Comparison of ENCODE assay signal across 16 cellular contexts in genomic region chr7:50147952-50148351, GRCh38. TPM values are rescaled to one million over a fixed set of nuclear protein-coding genes. Genes with fewer than 3 reads are reported as not detected.
DNase-seq lines count a peak whose midpoint lies in the region; ATAC-seq, FAIRE-seq and TF ChIP-seq lines count a peak whose summit lies in the region.
"Had no signal": no experiment of that assay in that cellular context is flagged by ENCODE, and none has a peak within 500 bp of the region (broad histone marks: within the 10 kb centered on the region; RNA-seq: fewer than 3 reads in every experiment).

No MANE protein-coding gene starts in this region.

- no peak overlapping the region for H3K4me3 Mint-ChIP-seq in activated CD8-positive, alpha-beta memory T cell treated with anti-CD3 and anti-CD28 coated beads, Interleukin-2, amount 10 ng/mL, durations not matched to agents 7 days and 5 days

- in situ Hi-C loops in GM12878 (cut with MboI) = no loop called here

- peak overlapping the region; percentile 19 for H2AFZ ChIP-seq in GM12878 (ENCODE audit: control insufficient read depth, low read depth, low read length)

- WGBS in GM12878 (ENCODE audit: insufficient coverage, insufficient replicate concordance, low lambda C conversion rate, missing lambda C conversion rate) = 14% methylated on average over 4 of the region's 4 CpGs

- RAD21 ChIA-PET in GM12878 (lab: Charles Lee; ENCODE audit: unreplicated experiment) = interaction anchor here (0.8 to 10.0 kb wide), 19 partner anchors 9 to 1013 kb away, joined by 3 to 135 read pairs (median 5); no protein-coding TSS in a partner anchor

- H3K4me1 Mint-ChIP-seq in activated CD8-positive, alpha-beta memory T cell treated with anti-CD3 and anti-CD28 coated beads, Interleukin-2, amount 10 ng/mL, durations not matched to agents 7 days and 5 days = peaks cover 33% of the 10 kb centered on the region

- peaks cover 43% of the 10 kb centered on the region for H3K4me1 ChIP-seq in GM12878 (ENCODE audit: control insufficient read depth, insufficient read depth, low read length)

- POLR2A ChIA-PET in GM12878 (lab: Charles Lee) (interaction anchor here (0.8 to 2.7 kb wide), 8 partner anchors 9 to 205 kb away, joined by 3 to 13 read pairs (median 4); no protein-coding TSS in a partner anchor), GM10248 (lab: Yijun Ruan, JAX) (no interaction called here)

- no TSS peak for BruUV-seq in GM12878 (replicated peaks; lab: Mats Ljungman, UMichigan)

- no peak for TF ChIP-seq CTCF in GM12878 (IDR thresholded peaks at IDR 0.05 in 2 of 3, conservative IDR thresholded peaks at IDR 0.05 in 1 of 3; ENCODE audit: control insufficient read depth in 2 of 3, extremely low read depth in 1 of 3, insufficient read depth in 1 of 3, low read depth in 3 of 3, low read length in 3 of 3)
- TF ChIP-seq CTCF in GM10248 (IDR thresholded peaks at IDR 0.05; ENCODE audit: control extremely low read depth, extremely low read depth, low read depth, missing control alignments) = no peak

- no peak for TF ChIP-seq POLR2A in GM12878 (IDR thresholded peaks at IDR 0.05; ENCODE audit: low read depth, low read length)

- no peaks in the 10 kb centered on the region for H3K36me3 ChIP-seq in GM12878 (ENCODE audit: control insufficient read depth in 2 of 2, insufficient read depth in 2 of 2, low read length in 1 of 2)

- H3K4me3 ChIP-seq in GM12878 = no peak overlapping the region
- H3K4me3 ChIP-seq: K562 had no signal

- SMC1A ChIA-PET in GM12878 (lab: Charles Lee; ENCODE audit: uncharacterized antibody, unreplicated experiment) = interaction anchor here (0.7 to 10.7 kb wide), 24 partner anchors 9 to 320 kb away, joined by 3 to 162 read pairs (median 6); partner anchors contain the start of gene IKZF1

- peak overlapping the region; percentile 49 for H3K4me2 ChIP-seq in GM12878 (ENCODE audit: control insufficient read depth, insufficient read depth)

- H3K27me3 Mint-ChIP-seq in activated CD8-positive, alpha-beta memory T cell treated with anti-CD3 and anti-CD28 coated beads, Interleukin-2, amount 10 ng/mL, durations not matched to agents 7 days and 5 days = no peaks in the 10 kb centered on the region

- CTCF ChIA-PET in GM12878 (lab: Yijun Ruan, JAX) (interaction anchor here (0.8 to 12.3 kb wide), 13 partner anchors 8 to 300 kb away, joined by 3 to 183 read pairs (median 7); no protein-coding TSS in a partner anchor), GM10248 (lab: Yijun Ruan, JAX) (interaction anchor here (0.8 to 5.4 kb wide), 7 partner anchors 18 to 272 kb away, joined by 3 to 24 read pairs (median 4); no protein-coding TSS in a partner anchor)
- CTCF ChIA-PET in activated CD8-positive, alpha-beta memory T cell treated with anti-CD3 and anti-CD28 coated beads, Interleukin-2, amount 10 ng/mL, durations not matched to agents 7 days and 5 days (lab: Charles Lee) = interaction anchor here (0.9 to 3.6 kb wide), 5 partner anchors 19 to 300 kb away, joined by 3 to 14 read pairs (median 3); no protein-coding TSS in a partner anchor

- no peak for TF ChIP-seq RAD21 in GM12878 (IDR thresholded peaks at IDR 0.05; ENCODE audit: insufficient read depth, low read depth, low read length)

- no peak for TF ChIP-seq EP300 in GM12878 (IDR thresholded peaks at IDR 0.05; ENCODE audit: borderline replicate concordance in 1 of 2, control insufficient read depth in 1 of 2, low read depth in 2 of 2, low read length in 2 of 2)

- H3K27me3 ChIP-seq in GM12878 (replicated peaks in 1 of 2; ENCODE audit: control insufficient read depth in 2 of 2, insufficient read depth in 2 of 2, low read length in 1 of 2) = no peaks in the 10 kb centered on the region

- no peaks in the 10 kb centered on the region for H3K9me3 ChIP-seq in GM12878 (replicated peaks; ENCODE audit: control insufficient read depth, insufficient read depth, low read length)

- H3K27ac ChIP-seq in GM12878 (ENCODE audit: control insufficient read depth, insufficient read depth) = peak overlapping the region; percentile 59
- H3K27ac ChIP-seq: 22Rv1 had no signal

- H3K9ac ChIP-seq in GM12878 (ENCODE audit: control insufficient read depth, insufficient read depth, low read length) = no peak overlapping the region

- no peaks in the 10 kb centered on the region for H3K79me2 ChIP-seq in GM12878 (ENCODE audit: control insufficient read depth, insufficient read depth, low read length)

- ATAC-seq in GM21529 (IDR thresholded peaks at IDR 0.05; ENCODE audit: unreplicated experiment) (peak; percentile 11), HG03442 (IDR thresholded peaks at IDR 0.05; ENCODE audit: unreplicated experiment) (peak; percentile 23), GM12878 (peak; percentile 41)
- ATAC-seq in activated CD8-positive, alpha-beta memory T cell treated with anti-CD3 and anti-CD28 coated beads, Interleukin-2, amount 10 ng/mL, durations not matched to agents 7 days and 5 days = no peak
- ATAC-seq: K562 had no signal

- H3K27ac Mint-ChIP-seq in activated CD8-positive, alpha-beta memory T cell treated with anti-CD3 and anti-CD28 coated beads, Interleukin-2, amount 10 ng/mL, durations not matched to agents 7 days and 5 days = no peak overlapping the region

- DNase-seq in DMS 273 (lab: John Stamatoyannopoulos, UW; ENCODE audit: unreplicated experiment) = peak; percentile 53
- DNase-seq in DMS 273 treated with DMSO at 0.1 percent for 48 hours (lab: John Stamatoyannopoulos, UW) = no peak
- no peak for DNase-seq in GM12878 (ENCODE audit: low read depth, low spot score)
- no peak for DNase-seq in activated effector memory CD4-positive, alpha-beta T cell treated with anti-CD3 and anti-CD28 coated beads, Interleukin-2, amount 50 U/mL, for 16 hours
- no peak for DNase-seq in GM10248 (ENCODE audit: extremely low spot score)
- DNase-seq in activated CD8-positive, alpha-beta memory T cell treated with anti-CD3 and anti-CD28 coated beads, Interleukin-2, amount 10 ng/mL, durations not matched to agents 7 days and 5 days = no peak
- DNase-seq: activated effector memory CD4-positive, alpha-beta T cell treated with Interleukin-2 at 50 U/mL for 16 hours had no signal

- intact Hi-C loops in GM12878 (cut with micrococcal nuclease; ENCODE audit: unreplicated experiment) = loop anchor here (1.0 kb wide), 1 partner anchor 122 kb away; no protein-coding TSS in a partner anchor

- no peaks in the 10 kb centered on the region for H3K36me3 Mint-ChIP-seq in activated CD8-positive, alpha-beta memory T cell treated with anti-CD3 and anti-CD28 coated beads, Interleukin-2, amount 10 ng/mL, durations not matched to agents 7 days and 5 days

- no peaks in the 10 kb centered on the region for H3K9me3 Mint-ChIP-seq in activated CD8-positive, alpha-beta memory T cell treated with anti-CD3 and anti-CD28 coated beads, Interleukin-2, amount 10 ng/mL, durations not matched to agents 7 days and 5 days (ENCODE audit: low read depth)

- no peaks in the 10 kb centered on the region for H4K20me1 ChIP-seq in GM12878 (ENCODE audit: control insufficient read depth, insufficient read depth)

- FAIRE-seq in GM12878 (lab: Jason Lieb, UNC) = no peak
- FAIRE-seq: H1, K562 had no signal

TF ChIP-seq in GM12878, 131 proteins besides CTCF, POLR2A, EP300 and RAD21:
- TF ChIP-seq SMAD1 (IDR thresholded peaks at IDR 0.05; ENCODE audit: low read depth, partially characterized antibody) (no peak), MEF2B (IDR thresholded peaks at IDR 0.05; ENCODE audit: partially characterized antibody, poor library complexity, severe bottlenecking) (peak; percentile 65), ATF7 (IDR thresholded peaks at IDR 0.05; ENCODE audit: low read depth) (peak; percentile 88), ZNF622 (IDR thresholded peaks at IDR 0.05) (no peak)

RNA-seq across cellular contexts. Expression of gene ZPBP, which starts 54.9 kb away (rescaled TPM):
- not detected in 2 replicates for total RNA-seq in GM12878 (2013; cell fraction: nucleolus; rRNA removed)
- total RNA-seq in GM12878 (2014; rRNA removed) (not detected in 2 replicates), GM12878 (2014; rRNA removed; fragmentation: Illumina TruSeq; extraction: Trizol) (not detected in 2 replicates), GM12878 (2021) (not detected in 2 replicates)
- not detected for polyA plus RNA-seq in GM12878 (2011; ENCODE audit: low read depth)
- polyA plus RNA-seq in GM12878 (2011; rRNA removed) (not detected in 2 replicates), GM12878 (2014; fragmentation: Illumina TruSeq; extraction: Trizol) (not detected in 2 replicates), GM12878 (2014; fragmentation: Nextera tagmentation; extraction: Ambion mirVana) (not detected), GM12878 (2014; rRNA removed) (not detected in 2 replicates), GM12878 (2016; fragmentation: Nextera tagmentation; extraction: Ambion mirVana) (not detected)
- polyA plus RNA-seq in GM12878 (2011; cell fraction: cytosol; rRNA removed) = not detected in 2 replicates
- polyA plus RNA-seq in GM12878 (2011; cell fraction: nucleus; rRNA removed) = not detected in 2 replicates
- not detected in 2 replicates for polyA plus RNA-seq in GM12878 (2012)
- polyA minus RNA-seq in GM12878 (2011; rRNA and poly(A)+ RNA removed) = not detected in 2 replicates
- not detected in 2 replicates for polyA minus RNA-seq in GM12878 (2011; cell fraction: cytosol; rRNA and poly(A)+ RNA removed)
- polyA minus RNA-seq in GM12878 (2011; cell fraction: nucleus; rRNA and poly(A)+ RNA removed) = not detected in 2 replicates
- total RNA-seq in activated CD8-positive, alpha-beta memory T cell treated with anti-CD3 and anti-CD28 coated beads, Interleukin-2, amount 10 ng/mL, durations not matched to agents 7 days and 5 days = not detected
- total RNA-seq: G401, H1, K562, myocyte, NCI-H460, temporal lobe had no signal
- polyA plus RNA-seq: H1, K562 had no signal
